In the genomic region with DNA sequence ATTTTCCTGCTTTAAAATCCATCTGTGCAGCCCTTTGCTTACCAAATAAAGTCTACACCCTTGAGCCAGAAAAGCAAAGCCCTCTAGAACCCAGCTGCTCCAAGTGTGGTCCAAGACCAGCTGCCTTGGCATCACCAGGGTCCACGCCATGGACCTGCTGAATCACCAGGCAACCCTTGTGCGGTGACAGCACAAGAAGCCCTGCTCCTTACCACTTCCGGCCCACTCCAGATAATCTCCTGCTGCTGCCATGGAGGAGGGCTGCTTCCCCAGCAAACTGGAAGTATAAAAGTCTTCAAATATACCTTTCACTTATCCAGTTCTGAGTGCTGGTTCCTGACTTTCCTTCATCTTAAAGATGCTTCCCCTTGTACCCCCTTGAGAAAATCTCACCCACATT, we compare ENCODE assay signal across 23 cellular contexts.
DNase-seq lines count a peak whose midpoint lies in the region; ATAC-seq and TF ChIP-seq lines count a peak whose summit lies in the region.
"Had no signal": no experiment of that assay in that cellular context is flagged by ENCODE, and none has a peak within 500 bp of the region (broad histone marks: within the 10 kb centered on the region; RNA-seq: fewer than 3 reads in every experiment).

No MANE protein-coding gene starts in this region.

- H3K4me3 ChIP-seq in SK-N-MC (no peak overlapping the region), left ventricle myocardium inferior (no peak overlapping the region), thyroid gland (replicated peaks in 1 of 3) (no peak overlapping the region)
- H3K4me3 ChIP-seq: colonic mucosa, lung, stomach had no signal

- H3K27me3 ChIP-seq in left ventricle myocardium inferior (ENCODE audit: low read depth) (no peaks in the 10 kb centered on the region), thyroid gland (no peaks in the 10 kb centered on the region)
- H3K27me3 ChIP-seq: colonic mucosa, stomach had no signal

- DNase-seq in left cardiac atrium (peak; percentile 44), left ventricle myocardium superior (no peak), SK-N-MC (ENCODE audit: low read depth, low spot score) (no peak), left ventricle myocardium inferior (no peak), NCI-H1092 treated with DMSO at 0.1 percent for 48 hours (lab: John Stamatoyannopoulos, UW) (no peak), thyroid gland (no peak)
- DNase-seq in NK-92 treated with Interleukin-12 subunit alpha and Interleukin-12 subunit beta, amount 100 ng/mL, for 24 hours (lab: John Stamatoyannopoulos, UW) = no peak
- DNase-seq in stimulated activated CD4-positive, alpha-beta T cell treated with anti-CD3 and anti-CD28 coated beads, Interleukin-4, amount 100 ng/mL, for 4 hours = no peak
- DNase-seq: ACHN; activated CD8-positive, alpha-beta memory T cell treated with anti-CD3 and anti-CD28 coated beads, Interleukin-2, amount 50 U/mL, for 4 hours; activated naive CD8-positive, alpha-beta T cell treated with anti-CD3 and anti-CD28 coated beads, Interleukin-2, amount 10 ng/mL, durations not matched to agents 7 days and 5 days; colonic mucosa; effector memory CD8-positive, alpha-beta T cell; H7; IMR-90; NCI-H1694; retina; SIG-M5; stomach; trophoblast cell had no signal

- 90 to 97% methylated on average over 3 of the region's 3 CpGs for WGBS in thyroid gland, 2 donors

- no peaks in the 10 kb centered on the region for H3K36me3 ChIP-seq in SK-N-MC (ENCODE audit: insufficient read depth, low read length)
- no peaks in the 10 kb centered on the region for H3K36me3 ChIP-seq in left ventricle myocardium inferior
- no peaks in the 10 kb centered on the region for H3K36me3 ChIP-seq in thyroid gland
- H3K36me3 ChIP-seq: colonic mucosa, stomach had no signal

- no peak overlapping the region for H3K9ac ChIP-seq in SK-N-MC (ENCODE audit: insufficient read length)

- ATAC-seq in left cardiac atrium (peak; percentile 31 to 50), left ventricle myocardium superior (no peak)
- ATAC-seq: effector memory CD8-positive, alpha-beta T cell; esophagus mucosa had no signal

- TF ChIP-seq CTCF in left ventricle myocardium inferior (IDR thresholded peaks at IDR 0.05; ENCODE audit: borderline replicate concordance) (no peak), thyroid gland (IDR thresholded peaks at IDR 0.05) (no peak)

- TF ChIP-seq POLR2A in thyroid gland (IDR thresholded peaks at IDR 0.05) = no peak

- H3K9me3 ChIP-seq in SK-N-MC (ENCODE audit: low read depth, low read length) (no peaks in the 10 kb centered on the region), left ventricle myocardium inferior (replicated peaks) (no peaks in the 10 kb centered on the region), thyroid gland (no peaks in the 10 kb centered on the region)
- H3K9me3 ChIP-seq: colonic mucosa, stomach had no signal

- H3K27ac ChIP-seq in SK-N-MC (peak overlapping the region; percentile 91), left ventricle myocardium inferior (replicated peaks) (peak overlapping the region; percentile 79), thyroid gland (no peak overlapping the region)
- H3K27ac ChIP-seq: colonic mucosa, HL-60, stomach had no signal

- intact Hi-C loops in left cardiac atrium (cut with DNase I) (no loop called here), left ventricle myocardium superior (cut with micrococcal nuclease) (no loop called here), left ventricle myocardium inferior (cut with micrococcal nuclease) (no loop called here), thyroid gland (cut with DNase I) (no loop called here)

- H3K4me1 ChIP-seq in left ventricle myocardium inferior = peaks cover 80% of the 10 kb centered on the region
- peaks cover 12 to 24% of the 10 kb centered on the region in 2 donors for H3K4me1 ChIP-seq in thyroid gland
- H3K4me1 ChIP-seq: colonic mucosa had no signal

Comparison
In these comparisons a context has a peak if more than half of its experiments do, and no peak if none do; other contexts are left out.
1. H3K27ac ChIP-seq: peak in SK-N-MC (single experiment) and left ventricle myocardium inferior (single experiment); none in thyroid gland (0 of 3).